ENCODE assay signal across 22 cellular contexts in the genomic region with DNA sequence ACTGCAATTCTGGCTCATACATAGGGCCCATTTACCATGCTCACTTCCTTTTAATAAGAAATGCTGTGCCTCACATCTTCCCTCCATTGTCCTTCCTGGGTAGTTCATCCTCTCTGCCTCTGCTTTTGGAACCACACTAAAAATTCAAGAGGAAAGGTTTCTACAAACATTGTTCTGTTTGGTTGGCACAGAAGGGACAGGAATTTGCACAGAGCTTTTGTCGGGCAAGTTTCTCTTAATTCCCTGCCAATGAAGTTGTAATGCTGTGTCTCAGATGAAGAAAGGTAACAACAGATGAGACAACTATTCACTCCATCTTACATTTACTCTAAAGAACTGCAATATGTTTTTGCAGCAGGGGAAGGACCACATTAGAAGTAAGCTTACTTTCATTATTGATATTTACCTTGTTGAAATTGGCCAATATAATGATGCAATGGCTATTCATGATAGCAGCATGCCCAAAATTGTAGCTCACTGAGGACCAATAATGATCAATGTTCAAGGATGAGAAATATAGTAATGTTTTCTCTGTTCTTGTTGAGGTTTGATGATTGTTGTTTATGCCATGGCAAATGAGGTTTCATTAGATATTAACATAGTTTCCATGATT.
"Had no signal": no experiment of that assay in that cellular context is flagged by ENCODE, and none has a peak within 500 bp of the region (broad histone marks: within the 10 kb centered on the region; RNA-seq: fewer than 3 reads in every experiment).

No MANE protein-coding gene starts in this region.

- DNase-seq: KBM-7, MV-4-11, NCI-H1048, NCI-H1105, NCI-H1417, NCI-H1436 treated with DMSO at 0.1 percent for 48 hours, NCI-H1694, NCI-H187 treated with DMSO at 0.1 percent for 48 hours, NCI-H2029 treated with DMSO at 0.1 percent for 48 hours, NCI-H2171 treated with DMSO at 0.1 percent for 48 hours, NCI-H2227 treated with DMSO at 0.1 percent for 48 hours, NCI-H446, NCI-H510A, NCI-H524 treated with DMSO at 0.1 percent for 48 hours, NCI-H69, NCI-H774, Right ventricle myocardium superior, RPMI8226, SIG-M5 had no signal

- H3K4me1 ChIP-seq: SJSA1 had no signal

- H3K27me3 ChIP-seq: SJSA1 had no signal

- H3K27ac ChIP-seq: HL-60, SJSA1, SK-N-MC had no signal

- H3K4me3 ChIP-seq: SJSA1, SK-N-MC had no signal

- H3K36me3 ChIP-seq: SJSA1 had no signal
